12 cellular contexts compared by ENCODE assay signal in genomic region chr11:75276696-75277095, GRCh38. TPM values are rescaled to one million over a fixed set of nuclear protein-coding genes. Genes with fewer than 3 reads are reported as not detected.
A peak's percentile ranks its signal among the peaks of the same experiment; 100 is the strongest.
DNase-seq lines count a peak whose midpoint lies in the region; ATAC-seq and TF ChIP-seq lines count a peak whose summit lies in the region.
"Had no signal": no experiment of that assay in that cellular context is flagged by ENCODE, and none has a peak within 500 bp of the region (broad histone marks: within the 10 kb centered on the region; RNA-seq: fewer than 3 reads in every experiment).

No MANE protein-coding gene starts in this region.

- no peaks in the 10 kb centered on the region for H3F3A ChIP-seq in MM.1S (ENCODE audit: insufficient read depth, low read length)

- H3K9me3 ChIP-seq in BLaER1: no peaks in the 10 kb centered on the region
- no peaks in the 10 kb centered on the region for H3K9me3 ChIP-seq in gastroesophageal sphincter
- H3K9me3 ChIP-seq in MM.1S (replicated peaks; ENCODE audit: insufficient read depth, low read length): no peaks in the 10 kb centered on the region
- H3K9me3 ChIP-seq: suprapubic skin had no signal

- TF ChIP-seq CTCF in gastroesophageal sphincter (IDR thresholded peaks at IDR 0.05): no peak
- no peak for TF ChIP-seq CTCF in MM.1S (IDR thresholded peaks at IDR 0.05; ENCODE audit: low read length)

- H3K4me2 ChIP-seq in BLaER1: peak overlapping the region; percentile 52
- no peak overlapping the region for H3K4me2 ChIP-seq in MM.1S (ENCODE audit: low read depth, low read length)

- H3K4me3 ChIP-seq in BLaER1 (no peak overlapping the region), gastroesophageal sphincter (no peak overlapping the region), MM.1S (ENCODE audit: low read length) (no peak overlapping the region)
- H3K4me3 ChIP-seq: suprapubic skin had no signal

- ATAC-seq in gastroesophageal sphincter (no peak), GM21447 (IDR thresholded peaks at IDR 0.05; ENCODE audit: unreplicated experiment) (no peak), HG03460 (IDR thresholded peaks at IDR 0.05; ENCODE audit: unreplicated experiment) (no peak)

- peaks cover 1% of the 10 kb centered on the region for H3K27me3 Mint-ChIP-seq in IgD-negative memory B cell

- H3K9me2 ChIP-seq in MM.1S (replicated peaks; ENCODE audit: insufficient read depth, low read length): no peaks in the 10 kb centered on the region

- H3K36me3 ChIP-seq in BLaER1 (peaks cover 75% of the 10 kb centered on the region), gastroesophageal sphincter (peaks cover 3 to 98% of the 10 kb centered on the region in 2 donors), MM.1S (replicated peaks; ENCODE audit: insufficient read depth, low read length) (no peaks in the 10 kb centered on the region)

- H3K4me1 ChIP-seq in BLaER1 (peaks cover 79% of the 10 kb centered on the region), gastroesophageal sphincter (peaks cover 0 to 23% (median 6%) of the 10 kb centered on the region in 3 donors), MM.1S (ENCODE audit: low read length) (no peaks in the 10 kb centered on the region)

- H3K4me1 Mint-ChIP-seq in IgD-negative memory B cell: peaks cover 16 to 20% (median 17%) of the 10 kb centered on the region in 3 donors

- no peak for TF ChIP-seq EP300 in gastroesophageal sphincter (IDR thresholded peaks at IDR 0.05)

- H3K79me2 ChIP-seq in MM.1S (ENCODE audit: low read length): no peaks in the 10 kb centered on the region

- H3K4me3 Mint-ChIP-seq in IgD-negative memory B cell: peak overlapping the region in 2 of 4 donors; percentile 51 to 84

- peak overlapping the region; percentile 2; the same call in 1 of the 2 replicates for H3K9ac ChIP-seq in BLaER1
- H3K9ac ChIP-seq in MM.1S (ENCODE audit: low read length): no peak overlapping the region

- H3K27ac ChIP-seq in BLaER1 (peak overlapping the region; percentile 69), gastroesophageal sphincter (no peak overlapping the region), MM.1S (ENCODE audit: low read length) (no peak overlapping the region)
- H3K27ac ChIP-seq: suprapubic skin had no signal

- no peak overlapping the region for H2AFZ ChIP-seq in MM.1S (ENCODE audit: low read length)

- peaks cover 4% of the 10 kb centered on the region for H3K36me3 Mint-ChIP-seq in IgD-negative memory B cell

- H3K9me3 Mint-ChIP-seq in IgD-negative memory B cell: no peaks in the 10 kb centered on the region

- peaks cover 11% of the 10 kb centered on the region; the same call in 1 of the 2 replicates for H4K20me1 ChIP-seq in BLaER1
- H4K20me1 ChIP-seq in MM.1S (ENCODE audit: insufficient read depth, low read length): no peaks in the 10 kb centered on the region

- H3K27ac Mint-ChIP-seq in IgD-negative memory B cell: peak overlapping the region in 2 of 3 donors; percentile 87 to 96

- TF ChIP-seq POLR2A in gastroesophageal sphincter (IDR thresholded peaks at IDR 0.05): no peak

- WGBS in gastroesophageal sphincter (ENCODE audit: low coverage in 1 of 2), 2 donors: no CpG with 5 or more reads among the region's 5 CpGs

- peak; percentile 80 for DNase-seq in NCI-H774 (lab: John Stamatoyannopoulos, UW)
- peak; percentile 92 for DNase-seq in left kidney (ENCODE audit: low read depth, low spot score)
- no peak for DNase-seq in MM.1S
- DNase-seq: activated CD4-positive, alpha-beta T cell treated with anti-CD3 and anti-CD28 coated beads for 4 hours; cerebellar nuclear complex had no signal

- H3K27me3 ChIP-seq in BLaER1: no peaks in the 10 kb centered on the region
- no peaks in the 10 kb centered on the region for H3K27me3 ChIP-seq in gastroesophageal sphincter
- H3K27me3 ChIP-seq in MM.1S (replicated peaks; ENCODE audit: insufficient read depth, low read length): 0 out of 2 replicates have a peak, but pooled peaks cover 9% of the 10 kb centered on the region
- H3K27me3 ChIP-seq: suprapubic skin had no signal

RNA-seq across cellular contexts. Expression of gene TPBGL, which starts 36.1 kb away (rescaled TPM):
- not detected for polyA plus RNA-seq in IgD-negative memory B cell
- under 1 TPM in 2 of 4 donors, not detected in 2; 0.13 to 0.31 TPM for total RNA-seq in gastroesophageal sphincter
- total RNA-seq: RPMI7951 had no signal
